In the genomic region with DNA sequence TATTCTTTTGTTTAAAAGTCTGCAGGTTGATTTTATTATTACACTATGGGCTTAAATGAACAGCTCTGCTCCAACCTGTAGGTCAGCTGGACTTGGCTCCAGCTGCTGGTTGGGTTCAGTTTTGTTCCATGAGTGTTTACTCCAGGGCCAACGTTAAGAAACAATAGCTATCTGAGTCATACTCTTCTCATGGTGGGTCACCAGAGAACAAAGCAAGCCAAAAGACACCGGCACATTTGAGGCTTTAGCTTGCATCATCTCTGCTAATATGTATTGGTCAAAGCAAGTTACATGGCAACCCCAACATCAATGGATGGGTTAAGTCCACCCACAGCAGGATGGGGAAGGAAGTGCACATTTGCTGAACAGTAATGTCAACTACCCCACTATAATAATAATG, we compare ENCODE assay signal across 16 cellular contexts.
A peak's percentile ranks its signal among the peaks of the same experiment; 100 is the strongest.
DNase-seq lines count a peak whose midpoint lies in the region; ATAC-seq, FAIRE-seq and TF ChIP-seq lines count a peak whose summit lies in the region.
"Had no signal": no experiment of that assay in that cellular context is flagged by ENCODE, and none has a peak within 500 bp of the region (broad histone marks: within the 10 kb centered on the region; RNA-seq: fewer than 3 reads in every experiment).

No MANE protein-coding gene starts in this region.

- no peak overlapping the region for H3K27ac Mint-ChIP-seq in astrocyte (ENCODE audit: unreplicated experiment)
- no peak overlapping the region for H3K27ac Mint-ChIP-seq in activated CD4-positive, alpha-beta memory T cell treated with anti-CD3 and anti-CD28 coated beads for 36 hours
- H3K27ac Mint-ChIP-seq: CD4-positive, CD25-positive, alpha-beta regulatory T cell had no signal

- CTCF ChIA-PET in activated CD4-positive, alpha-beta memory T cell treated with anti-CD3 and anti-CD28 coated beads for 36 hours (lab: Charles Lee) = interaction anchor here (0.6 kb wide), 1 partner anchor 356 kb away, joined by 3 read pairs; no protein-coding TSS in a partner anchor

- H3K4me3 Mint-ChIP-seq in astrocyte (ENCODE audit: unreplicated experiment) = no peak overlapping the region
- no peak overlapping the region for H3K4me3 Mint-ChIP-seq in activated CD4-positive, alpha-beta memory T cell treated with anti-CD3 and anti-CD28 coated beads for 36 hours
- H3K4me3 Mint-ChIP-seq: CD4-positive, CD25-positive, alpha-beta regulatory T cell had no signal

- H3K36me3 ChIP-seq in astrocyte (ENCODE audit: insufficient read depth, low read length) (no peaks in the 10 kb centered on the region), SJCRH30 (no peaks in the 10 kb centered on the region)

- H3K27me3 ChIP-seq in astrocyte (ENCODE audit: insufficient read depth, low read length) = no peaks in the 10 kb centered on the region
- peaks cover 40% of the 10 kb centered on the region for H3K27me3 ChIP-seq in foreskin keratinocyte
- H3K27me3 ChIP-seq in SJCRH30 = no peaks in the 10 kb centered on the region

- TF ChIP-seq CTCF in astrocyte (IDR thresholded peaks at IDR 0.05; ENCODE audit: insufficient read depth, low read depth, low read length) = no peak
- peak; percentile 4 for TF ChIP-seq CTCF in foreskin keratinocyte (conservative IDR thresholded peaks at IDR 0.05)

- no peak for FAIRE-seq in astrocyte (lab: Jason Lieb, UNC)

- H3K4me2 ChIP-seq in astrocyte (ENCODE audit: low read length) = no peak overlapping the region

- H3K9ac ChIP-seq in astrocyte (ENCODE audit: low read length) = no peak overlapping the region

- peaks cover 3% of the 10 kb centered on the region for H3K9me3 Mint-ChIP-seq in astrocyte (ENCODE audit: unreplicated experiment)
- H3K9me3 Mint-ChIP-seq in activated CD4-positive, alpha-beta memory T cell treated with anti-CD3 and anti-CD28 coated beads for 36 hours = no peaks in the 10 kb centered on the region

- H3K4me1 Mint-ChIP-seq in astrocyte (ENCODE audit: low read depth, unreplicated experiment) = no peaks in the 10 kb centered on the region
- no peaks in the 10 kb centered on the region for H3K4me1 Mint-ChIP-seq in activated CD4-positive, alpha-beta memory T cell treated with anti-CD3 and anti-CD28 coated beads for 36 hours (ENCODE audit: low read depth)
- H3K4me1 Mint-ChIP-seq: CD4-positive, CD25-positive, alpha-beta regulatory T cell had no signal

- H3K27me3 Mint-ChIP-seq in astrocyte (ENCODE audit: low read depth, unreplicated experiment) = peaks cover 3% of the 10 kb centered on the region
- H3K27me3 Mint-ChIP-seq in activated CD4-positive, alpha-beta memory T cell treated with anti-CD3 and anti-CD28 coated beads for 36 hours = peaks cover 2% of the 10 kb centered on the region

- H3K4me3 ChIP-seq in astrocyte (ENCODE audit: insufficient read depth, low read depth, low read length) = no peak overlapping the region
- H3K4me3 ChIP-seq in SJCRH30 = no peak overlapping the region

- POLR2A ChIA-PET in activated CD4-positive, alpha-beta memory T cell treated with anti-CD3 and anti-CD28 coated beads for 36 hours (lab: Charles Lee) = no interaction called here

- H3K27ac ChIP-seq in astrocyte (ENCODE audit: low read depth, low read length) (no peak overlapping the region), foreskin keratinocyte (no peak overlapping the region), SJCRH30 (no peak overlapping the region)
- H3K27ac ChIP-seq: HL-60 had no signal

- no peaks in the 10 kb centered on the region for H3K79me2 ChIP-seq in astrocyte (ENCODE audit: insufficient read depth, low read length)

- H3K4me1 ChIP-seq in astrocyte (ENCODE audit: insufficient read depth, low read length) (no peaks in the 10 kb centered on the region), foreskin keratinocyte (no peaks in the 10 kb centered on the region), SJCRH30 (no peaks in the 10 kb centered on the region)

- no peaks in the 10 kb centered on the region for H3K9me3 ChIP-seq in astrocyte (ENCODE audit: insufficient read depth, low read depth, low read length)
- no peaks in the 10 kb centered on the region for H3K9me3 ChIP-seq in SJCRH30 (replicated peaks)

- intact Hi-C loops in activated CD4-positive, alpha-beta memory T cell treated with anti-CD3 and anti-CD28 coated beads for 36 hours (cut with micrococcal nuclease) = no loop called here

- H3K36me3 Mint-ChIP-seq in astrocyte (ENCODE audit: low read depth, unreplicated experiment) = no peaks in the 10 kb centered on the region
- H3K36me3 Mint-ChIP-seq in activated CD4-positive, alpha-beta memory T cell treated with anti-CD3 and anti-CD28 coated beads for 36 hours = no peaks in the 10 kb centered on the region
- H3K36me3 Mint-ChIP-seq: CD4-positive, CD25-positive, alpha-beta regulatory T cell had no signal

- no peaks in the 10 kb centered on the region for H4K20me1 ChIP-seq in astrocyte (ENCODE audit: insufficient read depth, low read length)

- DNase-seq in NCI-H345 (lab: John Stamatoyannopoulos, UW) = peak; percentile 14
- no peak for DNase-seq in NCI-H345 treated with DMSO at 0.1 percent for 48 hours (lab: John Stamatoyannopoulos, UW; ENCODE audit: unreplicated experiment)
- peak; percentile 51 for DNase-seq in HT1080 (ENCODE audit: low read depth)
- DNase-seq in astrocyte (ENCODE audit: low read depth) = peak; percentile 13
- DNase-seq in foreskin keratinocyte = no peak
- no peak for DNase-seq in activated CD4-positive, alpha-beta memory T cell treated with anti-CD3 and anti-CD28 coated beads for 36 hours
- no peak for DNase-seq in SJCRH30
- DNase-seq: Calu3; CD4-positive, CD25-positive, alpha-beta regulatory T cell; GOT3; KBM-7; NCI-H1105 treated with DMSO at 0.1 percent for 48 hours; NCI-H1930; NCI-H446 had no signal

- H2AFZ ChIP-seq in astrocyte (ENCODE audit: low read depth, low read length) = no peak overlapping the region

- ATAC-seq in foreskin keratinocyte (no peak), HG03457 (IDR thresholded peaks at IDR 0.05; ENCODE audit: unreplicated experiment) (no peak)

Comparison
In these comparisons a context has a peak if more than half of its experiments do, and no peak if none do; other contexts are left out.
1. DNase-seq: peak in NCI-H345 (single experiment), HT1080 (single experiment) and astrocyte (single experiment); none in NCI-H345 treated with DMSO at 0.1 percent for 48 hours (single experiment), foreskin keratinocyte (0 of 2), activated CD4-positive, alpha-beta memory T cell treated with anti-CD3 and anti-CD28 coated beads for 36 hours (single experiment) and SJCRH30 (0 of 2).